ENCODE assay signal across 8 cellular contexts in the genomic region with DNA sequence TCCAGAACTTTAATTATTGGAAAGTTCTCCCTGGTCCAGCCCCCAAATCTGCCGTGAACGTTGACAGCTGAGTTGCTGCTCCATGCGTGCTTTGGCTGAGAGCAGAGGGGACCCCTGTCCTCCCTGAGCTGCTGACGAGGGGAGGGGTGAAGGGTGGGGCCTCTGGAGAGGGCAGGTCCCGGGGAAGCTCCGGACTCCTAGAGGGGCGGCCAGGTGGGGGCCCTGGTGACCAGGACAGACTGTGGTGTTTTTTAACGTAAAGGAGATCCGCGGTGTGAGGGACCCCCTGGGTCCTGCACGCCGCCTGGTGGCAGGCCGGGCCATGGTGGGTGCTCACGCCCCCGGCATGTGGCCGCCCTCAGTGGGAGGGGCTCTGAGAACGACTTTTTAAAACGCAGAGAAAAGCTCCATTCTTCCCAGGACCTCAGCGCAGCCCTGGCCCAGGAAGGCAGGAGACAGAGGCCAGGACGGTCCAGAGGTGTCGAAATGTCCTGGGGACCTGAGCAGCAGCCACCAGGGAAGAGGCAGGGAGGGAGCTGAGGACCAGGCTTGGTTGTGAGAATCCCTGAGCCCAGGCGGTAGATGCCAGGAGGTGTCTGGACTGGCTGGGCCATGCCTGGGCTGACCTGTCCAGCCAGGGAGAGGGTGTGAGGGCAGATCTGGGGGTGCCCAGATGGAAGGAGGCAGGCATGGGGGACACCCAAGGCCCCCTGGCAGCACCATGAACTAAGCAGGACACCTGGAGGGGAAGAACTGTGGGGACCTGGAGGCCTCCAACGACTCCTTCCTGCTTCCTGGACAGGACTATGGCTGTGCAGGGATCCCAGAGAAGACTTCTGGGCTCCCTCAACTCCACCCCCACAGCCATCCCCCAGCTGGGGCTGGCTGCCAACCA. TPM values are rescaled to one million over a fixed set of nuclear protein-coding genes. Genes with fewer than 3 reads are reported as not detected.
DNase-seq lines count a peak whose midpoint lies in the region; ATAC-seq, FAIRE-seq and TF ChIP-seq lines count a peak whose summit lies in the region.

A gene (plus strand): TSS at position 410 of the 895 bp plus-strand sequence. CDS start 397 bp downstream, at position 807.

- no peaks in the 10 kb centered on the region; the same call in 1 of the 2 replicates for H3K36me3 ChIP-seq in GM06990 (ENCODE audit: control insufficient read depth, insufficient read depth, low read length)
- peaks cover 5% of the 10 kb centered on the region for H3K36me3 ChIP-seq in fibroblast of lung (ENCODE audit: control insufficient read depth, insufficient read depth, low read length)

- peak within 1 kb of the TSS; percentile 71 for H3K27ac Mint-ChIP-seq in activated CD4-positive, alpha-beta memory T cell treated with anti-CD3 and anti-CD28 coated beads, Interleukin-2, amount 10 ng/mL, durations not matched to agents 7 days and 5 days

- H3K4me1 Mint-ChIP-seq in activated CD4-positive, alpha-beta memory T cell treated with anti-CD3 and anti-CD28 coated beads, Interleukin-2, amount 10 ng/mL, durations not matched to agents 7 days and 5 days: peaks cover 52% of the 10 kb centered on the region

- peaks cover 21% of the 10 kb centered on the region for H3K4me1 ChIP-seq in fibroblast of lung (ENCODE audit: control insufficient read depth, extremely low read depth, insufficient read depth, low read length)

- peaks cover 29% of the 10 kb centered on the region for H3K27me3 Mint-ChIP-seq in activated CD4-positive, alpha-beta memory T cell treated with anti-CD3 and anti-CD28 coated beads, Interleukin-2, amount 10 ng/mL, durations not matched to agents 7 days and 5 days

- H3K9me3 Mint-ChIP-seq in activated CD4-positive, alpha-beta memory T cell treated with anti-CD3 and anti-CD28 coated beads, Interleukin-2, amount 10 ng/mL, durations not matched to agents 7 days and 5 days: no peaks in the 10 kb centered on the region

- H3K4me3 Mint-ChIP-seq in activated CD4-positive, alpha-beta memory T cell treated with anti-CD3 and anti-CD28 coated beads, Interleukin-2, amount 10 ng/mL, durations not matched to agents 7 days and 5 days: peak within 1 kb of the TSS; percentile 66

- DNase-seq in GM06990 (ENCODE audit: extremely low read depth, insufficient read length) (peak; percentile 71), HUDEP-2 (lab: John Stamatoyannopoulos, UW; ENCODE audit: unreplicated experiment in 76 of 76) (peak in 42 of 76 experiments; percentile 7 to 64 (median 30)), fibroblast of lung (ENCODE audit: low read depth in 2 of 2) (peak; percentile 29 to 44), posterior vena cava (ENCODE audit: low spot score) (peak; percentile 85), D341Med (ENCODE audit: low spot score) (no peak), RCC 7860 (ENCODE audit: low spot score) (no peak)
- no peak for DNase-seq in activated CD4-positive, alpha-beta memory T cell treated with anti-CD3 and anti-CD28 coated beads, Interleukin-2, amount 10 ng/mL, durations not matched to agents 7 days and 5 days

- no peak for ATAC-seq in HG02763 (IDR thresholded peaks at IDR 0.05; ENCODE audit: unreplicated experiment)

- H3K27ac ChIP-seq in fibroblast of lung (ENCODE audit: insufficient read depth, low read length): peak within 1 kb of the TSS; percentile 64

- FAIRE-seq in RCC 7860 (lab: Jason Lieb, UNC): no peak

- H3K27me3 ChIP-seq in GM06990 (replicated peaks; ENCODE audit: control insufficient read depth, insufficient read depth, low read length): no peaks in the 10 kb centered on the region; the same call in 1 of the 2 replicates
- no peaks in the 10 kb centered on the region for H3K27me3 ChIP-seq in fibroblast of lung (ENCODE audit: control insufficient read depth, insufficient read depth, low read length)

- no peak within 1 kb of the TSS for H2AFZ ChIP-seq in fibroblast of lung (ENCODE audit: low read length)

- peak within 1 kb of the TSS; percentile 43 for H3K4me3 ChIP-seq in GM06990 (replicated peaks; ENCODE audit: low read depth, low read length)
- peak within 1 kb of the TSS in 3 of 4 experiments; percentile 12 to 51 (median 47) for H3K4me3 ChIP-seq in fibroblast of lung (replicated peaks in 1 of 4; ENCODE audit: control extremely low read depth in 1 of 4, insufficient read depth in 1 of 4, low read depth in 3 of 4, low read length in 4 of 4)

- TF ChIP-seq CTCF in GM06990 (IDR thresholded peaks at IDR 0.05; ENCODE audit: insufficient read depth, low read length, poor library complexity, severe bottlenecking): peak; percentile 65
- peak; percentile 33 to 61 for TF ChIP-seq CTCF in fibroblast of lung (conservative IDR thresholded peaks at IDR 0.05 in 1 of 2, IDR thresholded peaks at IDR 0.05 in 1 of 2; ENCODE audit: low read depth in 1 of 2, low read length in 2 of 2)

- POLR2A ChIA-PET in activated CD4-positive, alpha-beta memory T cell treated with anti-CD3 and anti-CD28 coated beads, Interleukin-2, amount 10 ng/mL, durations not matched to agents 7 days and 5 days (lab: Charles Lee): interaction anchor here (1.0 to 3.4 kb wide), 2 partner anchors 8 to 45 kb away, joined by 6 to 21 read pairs; a partner anchor contains a TSS

- H3K36me3 Mint-ChIP-seq in activated CD4-positive, alpha-beta memory T cell treated with anti-CD3 and anti-CD28 coated beads, Interleukin-2, amount 10 ng/mL, durations not matched to agents 7 days and 5 days (ENCODE audit: low read depth): peaks cover 2% of the 10 kb centered on the region

- peaks cover 4% of the 10 kb centered on the region for H3K79me2 ChIP-seq in fibroblast of lung (ENCODE audit: control insufficient read depth, insufficient read depth, low read length)

- H3K4me2 ChIP-seq in fibroblast of lung (ENCODE audit: extremely low read depth, insufficient read depth, low read length): peak within 1 kb of the TSS; percentile 64

- intact Hi-C loops in posterior vena cava (cut with DNase I): no loop called here

- CTCF ChIA-PET in activated CD4-positive, alpha-beta memory T cell treated with anti-CD3 and anti-CD28 coated beads, Interleukin-2, amount 10 ng/mL, durations not matched to agents 7 days and 5 days (lab: Charles Lee): interaction anchor here (1.0 kb wide), 1 partner anchor 8 kb away, joined by 5 read pairs; no protein-coding TSS in a partner anchor

- peak within 1 kb of the TSS; percentile 41 for H3K9ac ChIP-seq in fibroblast of lung (ENCODE audit: insufficient read depth, low read length)

- no peaks in the 10 kb centered on the region for H3K9me3 ChIP-seq in fibroblast of lung (ENCODE audit: control insufficient read depth, insufficient read depth, low read depth, low read length)

- H4K20me1 ChIP-seq in fibroblast of lung (ENCODE audit: control insufficient read depth, extremely low read depth, insufficient read depth, low read length): no peaks in the 10 kb centered on the region

RNA-seq across cellular contexts. Expression of the gene that starts here (rescaled TPM):
- 1 to 10 TPM; 3.6 to 4.1 TPM for total RNA-seq in activated CD4-positive, alpha-beta memory T cell treated with anti-CD3 and anti-CD28 coated beads, Interleukin-2, amount 10 ng/mL, durations not matched to agents 7 days and 5 days
- total RNA-seq in fibroblast of lung: 3.1 and 4.3 TPM in 2 replicates
- polyA plus RNA-seq in fibroblast of lung: 2.9 and 3.0 TPM in 2 replicates
- 2.5 and 2.7 TPM in 2 replicates for polyA plus RNA-seq in fibroblast of lung (2012)
- 1.2 and 3.2 TPM in 2 replicates for polyA minus RNA-seq in fibroblast of lung (ENCODE audit: low replicate concordance)
- total RNA-seq in posterior vena cava: 1 to 10 TPM; 2.7 to 5.4 TPM

Comparison
In these comparisons a context has a peak if more than half of its experiments do, and no peak if none do; other contexts are left out.
1. DNase-seq: peak in GM06990 (single experiment), HUDEP-2 (42 of 76), fibroblast of lung (2 of 2) and posterior vena cava (single experiment); none in activated CD4-positive, alpha-beta memory T cell treated with anti-CD3 and anti-CD28 coated beads, Interleukin-2, amount 10 ng/mL, durations not matched to agents 7 days and 5 days (single experiment), D341Med (single experiment) and RCC 7860 (single experiment).